22 cellular contexts compared by ENCODE assay signal in the genomic region with DNA sequence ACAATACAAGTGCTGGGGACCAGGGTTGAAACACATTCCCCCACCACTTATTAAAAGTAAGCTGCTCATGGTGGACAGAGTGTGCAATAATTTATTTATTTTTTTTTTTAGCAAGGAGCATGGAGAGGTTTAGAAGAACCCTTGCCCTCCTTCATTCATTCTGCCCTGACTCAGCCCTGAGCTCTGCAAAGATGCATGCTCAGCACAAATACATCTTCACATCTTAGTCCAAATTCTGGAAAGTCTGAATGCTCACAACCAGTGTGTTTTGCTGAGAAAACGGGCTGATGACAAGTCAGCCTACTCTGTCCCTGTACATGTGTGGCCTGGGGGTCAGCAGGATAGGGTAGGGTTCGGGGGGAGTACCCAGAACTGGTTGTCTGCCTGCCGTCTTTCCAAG.
A peak's percentile ranks its signal among the peaks of the same experiment; 100 is the strongest.
DNase-seq lines count a peak whose midpoint lies in the region; ATAC-seq, FAIRE-seq and TF ChIP-seq lines count a peak whose summit lies in the region.
"Had no signal": no experiment of that assay in that cellular context is flagged by ENCODE, and none has a peak within 500 bp of the region (broad histone marks: within the 10 kb centered on the region; RNA-seq: fewer than 3 reads in every experiment).

No MANE protein-coding gene starts in this region.

- H3K4ac ChIP-seq in H9 (ENCODE audit: low read depth, low read length) = no peak overlapping the region

- no peak for TF ChIP-seq RAD21 in K562 (CRISPR knock-in tag; conservative IDR thresholded peaks at IDR 0.05 in 1 of 2, IDR thresholded peaks at IDR 0.05 in 1 of 2)
- no peak for TF ChIP-seq RAD21 in HepG2 (CRISPR knock-in tag; IDR thresholded peaks at IDR 0.05)
- no peak for TF ChIP-seq RAD21 in SK-N-SH (IDR thresholded peaks at IDR 0.05; ENCODE audit: low read length)

- H4K5ac ChIP-seq in H9 (ENCODE audit: insufficient read length, low read depth, low read length) = no peak overlapping the region

- peaks cover 7 to 11% of the 10 kb centered on the region in 2 experiments for H3K4me1 Mint-ChIP-seq in H9
- H3K4me1 Mint-ChIP-seq: CD4-positive, CD25-positive, alpha-beta regulatory T cell had no signal

- no CpG with 5 or more reads among the region's 3 CpGs for WGBS in H9 (ENCODE audit: extremely low coverage, insufficient read length, low lambda C conversion rate)
- WGBS in K562 (ENCODE audit: insufficient coverage, low coverage, missing lambda C conversion rate) = 86% methylated on average over 3 of the region's 3 CpGs
- 12% methylated on average over 3 of the region's 3 CpGs for WGBS in HepG2 (ENCODE audit: low lambda C conversion rate)
- 46% methylated on average over 3 of the region's 3 CpGs for WGBS in SK-N-SH (ENCODE audit: low lambda C conversion rate)

- no peaks in the 10 kb centered on the region for H3K23me2 ChIP-seq in H9 (ENCODE audit: insufficient read length, low read depth, low read length, poor library complexity, severe bottlenecking)

- H2AFZ ChIP-seq in H9 (ENCODE audit: low read length) (no peak overlapping the region), K562 (ENCODE audit: low read depth, low read length) (no peak overlapping the region), HepG2 (ENCODE audit: low read length) (no peak overlapping the region), SK-N-SH (ENCODE audit: low read depth) (no peak overlapping the region)

- no peak overlapping the region for H2BK20ac ChIP-seq in H9 (ENCODE audit: low read depth, low read length, poor library complexity, severe bottlenecking)

- H3K56ac ChIP-seq in H9 (ENCODE audit: insufficient read length, low read depth, low read length) = no peak overlapping the region

- BruUV-seq in K562 (replicated peaks; lab: Mats Ljungman, UMichigan) (no TSS peak), HepG2 (replicated peaks; lab: Mats Ljungman, UMichigan) (no TSS peak)

- H3K9me3 ChIP-seq in H9 (ENCODE audit: control insufficient read depth, low read depth, low read length) (no peaks in the 10 kb centered on the region), K562 (replicated peaks; ENCODE audit: control insufficient read depth, insufficient read depth, low read depth, low read length) (no peaks in the 10 kb centered on the region), HepG2 (ENCODE audit: low read length) (no peaks in the 10 kb centered on the region), SK-N-SH (no peaks in the 10 kb centered on the region)
- H3K9me3 ChIP-seq in effector memory CD4-positive, alpha-beta T cell (ENCODE audit: control insufficient read depth, low read length) = no peaks in the 10 kb centered on the region
- H3K9me3 ChIP-seq: Caco-2 had no signal

- H3K9ac ChIP-seq in H9 (ENCODE audit: extremely low read depth, insufficient read length, low read length) (no peak overlapping the region), K562 (ENCODE audit: insufficient read depth in 1 of 2, low read depth in 2 of 2, low read length in 2 of 2) (no peak overlapping the region), HepG2 (ENCODE audit: insufficient read depth, low read depth, low read length) (no peak overlapping the region), SK-N-SH (no peak overlapping the region)

- no peak overlapping the region for H3K27ac Mint-ChIP-seq in H9
- H3K27ac Mint-ChIP-seq: CD4-positive, CD25-positive, alpha-beta regulatory T cell; CD8-positive, alpha-beta T cell had no signal

- H3K27me3 Mint-ChIP-seq in H9 (ENCODE audit: low read depth) = no peaks in the 10 kb centered on the region

- no peak overlapping the region for H2BK5ac ChIP-seq in H9 (ENCODE audit: insufficient read length, low read length)

- H3K79me2 ChIP-seq in H9 (ENCODE audit: insufficient read depth, low read length) = no peaks in the 10 kb centered on the region
- no peaks in the 10 kb centered on the region for H3K79me2 ChIP-seq in K562 (ENCODE audit: control insufficient read depth, insufficient read depth, low read length)
- no peaks in the 10 kb centered on the region for H3K79me2 ChIP-seq in HepG2 (ENCODE audit: insufficient read depth, low read length)
- H3K79me2 ChIP-seq in SK-N-SH (ENCODE audit: insufficient read depth) = no peaks in the 10 kb centered on the region

- no peak overlapping the region for H3T11ph ChIP-seq in H9 (ENCODE audit: low read length)

- H3K4me2 ChIP-seq in H9 (ENCODE audit: insufficient read depth, insufficient read length, low read length) (no peak overlapping the region), K562 (ENCODE audit: insufficient read depth, low read length) (no peak overlapping the region), HepG2 (ENCODE audit: low read depth, low read length) (no peak overlapping the region), SK-N-SH (no peak overlapping the region)

- H3K36me3 Mint-ChIP-seq in H9 (ENCODE audit: insufficient read depth in 1 of 3, low read depth in 3 of 3) = peaks cover 61 to 89% (median 70%) of the 10 kb centered on the region in 3 experiments; a peak in 6 of 7 replicates
- H3K36me3 Mint-ChIP-seq: CD4-positive, CD25-positive, alpha-beta regulatory T cell had no signal

- POLR2A ChIA-PET in K562 (lab: Yijun Ruan, JAX) (interaction anchor here (0.8 kb wide), 1 partner anchor 18 kb away, joined by 3 read pairs; no protein-coding TSS in a partner anchor), HepG2 (lab: Yijun Ruan, JAX) (no interaction called here), SK-N-SH (lab: Yijun Ruan, JAX) (no interaction called here)

- no peak overlapping the region for H2BK15ac ChIP-seq in H9 (ENCODE audit: low read depth, low read length)

- DNase-seq in activated CD4-positive, CD25-positive, alpha-beta regulatory T cell treated with anti-CD3 and anti-CD28 coated beads, Interleukin-2, amount 50 U/mL, for 72 hours = peak; percentile 17
- DNase-seq in activated CD4-positive, CD25-positive, alpha-beta regulatory T cell (lab: John Stamatoyannopoulos, UW) = no peak
- DNase-seq in H9 (peak; percentile 9), K562 (ENCODE audit: extremely low read depth in 1 of 4, low spot score in 3 of 4) (no peak), HepG2 (ENCODE audit: low spot score) (no peak), Kasumi-1 (lab: John Stamatoyannopoulos, UW) (no peak), SK-N-SH (no peak)
- no peak for DNase-seq in effector memory CD4-positive, alpha-beta T cell
- DNase-seq: ACHN; C1 segment of cervical spinal cord; Caco-2; CD4-positive, CD25-positive, alpha-beta regulatory T cell; DMS153; DND-41; GOT3; HCEC 1CT had no signal

- H4K8ac ChIP-seq in H9 (replicated peaks; ENCODE audit: insufficient read length, low read depth, low read length) = no peak overlapping the region

- intact Hi-C loops in K562 (cut with micrococcal nuclease) = no loop called here
- intact Hi-C loops in HepG2 (cut with micrococcal nuclease; ENCODE audit: unreplicated experiment) = no loop called here

- H4K20me1 ChIP-seq in H9 (ENCODE audit: control insufficient read depth, insufficient read depth, insufficient read length) (peaks cover 2% of the 10 kb centered on the region), K562 (replicated peaks; ENCODE audit: control insufficient read depth, insufficient read depth, low read length) (no peaks in the 10 kb centered on the region), HepG2 (ENCODE audit: insufficient read depth, low read length) (no peaks in the 10 kb centered on the region), SK-N-SH (ENCODE audit: insufficient read depth) (no peaks in the 10 kb centered on the region)

- no peaks in the 10 kb centered on the region for H3K9me3 Mint-ChIP-seq in H9
- H3K9me3 Mint-ChIP-seq: CD4-positive, CD25-positive, alpha-beta regulatory T cell; CD8-positive, alpha-beta T cell had no signal

- H3K36me3 ChIP-seq in K562 (ENCODE audit: control insufficient read depth, insufficient read depth, low read length) (peaks cover 61% of the 10 kb centered on the region), HepG2 (replicated peaks in 1 of 2; ENCODE audit: control insufficient read depth in 1 of 2, insufficient read depth in 2 of 2, low read length in 2 of 2) (no peaks in the 10 kb centered on the region), SK-N-SH (replicated peaks in 1 of 2; ENCODE audit: control insufficient read depth in 1 of 2, insufficient read depth in 2 of 2, low read length in 1 of 2) (no peaks in the 10 kb centered on the region)
- H3K36me3 ChIP-seq in effector memory CD4-positive, alpha-beta T cell (ENCODE audit: control insufficient read depth, insufficient read depth, low read length) = no peaks in the 10 kb centered on the region

- ATAC-seq in K562 (no peak), HepG2 (no peak)
- ATAC-seq: CD8-positive, alpha-beta T cell had no signal

- H3K79me1 ChIP-seq in H9 (ENCODE audit: insufficient read depth, low read depth, low read length, poor library complexity, severe bottlenecking) = no peaks in the 10 kb centered on the region

- no peaks in the 10 kb centered on the region for H3K9me2 ChIP-seq in SK-N-SH

- no peaks in the 10 kb centered on the region for H3F3A ChIP-seq in SK-N-SH (replicated peaks; ENCODE audit: insufficient read depth)

- H3K4me3 Mint-ChIP-seq in H9 = no peak overlapping the region
- H3K4me3 Mint-ChIP-seq: CD4-positive, CD25-positive, alpha-beta regulatory T cell; CD8-positive, alpha-beta T cell had no signal

- H3K18ac ChIP-seq in H9 (ENCODE audit: insufficient read length, low read depth, low read length) = no peak overlapping the region

- H4K91ac ChIP-seq in H9 (ENCODE audit: insufficient read length, low read depth, low read length) = no peak overlapping the region

- H2BK12ac ChIP-seq in H9 (ENCODE audit: insufficient read length, low read depth, low read length) = no peak overlapping the region

- in situ Hi-C loops in K562 (cut with MboI) = no loop called here
- in situ Hi-C loops in HepG2 (cut with HindIII; ENCODE audit: extremely low pct_ligation_motif_present, low pct_unique_long_range_greater_than_20kb) = no loop called here

- no peak for TF ChIP-seq POLR2A in K562 (conservative IDR thresholded peaks at IDR 0.05)
- TF ChIP-seq POLR2A in HepG2 (IDR thresholded peaks at IDR 0.05; ENCODE audit: insufficient read depth in 1 of 2, low read depth in 2 of 2, low read length in 2 of 2) = no peak

- H3K4me1 ChIP-seq in H9 (ENCODE audit: insufficient read depth, low read length) = peaks cover 5% of the 10 kb centered on the region; the same call in 1 of the 2 replicates
- H3K4me1 ChIP-seq in K562 (replicated peaks in 1 of 2; ENCODE audit: control insufficient read depth in 2 of 2, insufficient read depth in 2 of 2, low read length in 2 of 2) = peaks cover 22 to 26% of the 10 kb centered on the region in 2 experiments
- H3K4me1 ChIP-seq in HepG2 (ENCODE audit: insufficient read depth, low read length) = peaks cover 4% of the 10 kb centered on the region; the same call in 1 of the 2 replicates
- H3K4me1 ChIP-seq in effector memory CD4-positive, alpha-beta T cell (ENCODE audit: control insufficient read depth, insufficient read depth, low read length, poor library complexity, severe bottlenecking) = no peaks in the 10 kb centered on the region
- H3K4me1 ChIP-seq in SK-N-SH (ENCODE audit: control insufficient read depth in 1 of 2, insufficient read depth in 2 of 2, low read depth in 1 of 2, low read length in 1 of 2) = peaks cover 0 to 2% of the 10 kb centered on the region in 2 experiments; a peak in 2 of 4 replicates
- H3K4me1 ChIP-seq: Caco-2 had no signal

- TF ChIP-seq EP300 in K562 (IDR thresholded peaks at IDR 0.05; ENCODE audit: low read length) (no peak), HepG2 (IDR thresholded peaks at IDR 0.05; ENCODE audit: low read depth in 2 of 2, low read length in 2 of 2) (no peak), HepG2 (CRISPR knock-in tag; IDR thresholded peaks at IDR 0.05; ENCODE audit: borderline replicate concordance) (no peak), SK-N-SH (IDR thresholded peaks at IDR 0.05; ENCODE audit: borderline replicate concordance in 1 of 2, low read depth in 1 of 2, low read length in 1 of 2) (no peak)

- no peak overlapping the region for H2BK120ac ChIP-seq in H9 (ENCODE audit: low read depth, low read length, poor library complexity, severe bottlenecking)

- no peak overlapping the region for H3K14ac ChIP-seq in H9 (ENCODE audit: insufficient read depth, low read length)

- H3K27ac ChIP-seq in H9 (ENCODE audit: insufficient read length, low read depth, low read length) = no peak overlapping the region
- no peak overlapping the region for H3K27ac ChIP-seq in K562 (ENCODE audit: extremely low read depth, low read depth, low read length)
- no peak overlapping the region for H3K27ac ChIP-seq in HepG2 (ENCODE audit: extremely low read length, insufficient read depth, low read length)
- H3K27ac ChIP-seq in effector memory CD4-positive, alpha-beta T cell (ENCODE audit: insufficient read depth, low read length, poor library complexity, severe bottlenecking) = no peak overlapping the region
- no peak overlapping the region for H3K27ac ChIP-seq in SK-N-SH (ENCODE audit: low read depth in 2 of 2, low read length in 1 of 2)
- H3K27ac ChIP-seq: 22Rv1 had no signal

- no peak overlapping the region for H2AK5ac ChIP-seq in H9 (ENCODE audit: insufficient read length, low read length)

- H3K23ac ChIP-seq in H9 (ENCODE audit: insufficient read length, low read depth, low read length) = no peak overlapping the region

- H3K9me1 ChIP-seq in K562 (ENCODE audit: control insufficient read depth, insufficient read depth, low read length) = peaks cover 9% of the 10 kb centered on the region

- H3K4me3 ChIP-seq in K562 = no peak overlapping the region
- no peak overlapping the region for H3K4me3 ChIP-seq in HepG2 (replicated peaks in 1 of 3; ENCODE audit: insufficient read depth in 1 of 3, low read depth in 2 of 3, low read length in 3 of 3)
- no peak overlapping the region for H3K4me3 ChIP-seq in effector memory CD4-positive, alpha-beta T cell (ENCODE audit: insufficient read depth, low read depth, low read length, poor library complexity, severe bottlenecking)
- H3K4me3 ChIP-seq in SK-N-SH (ENCODE audit: low read depth in 2 of 2, low read length in 1 of 2) = no peak overlapping the region

- no peaks in the 10 kb centered on the region for H3K27me3 ChIP-seq in H9 (ENCODE audit: insufficient read depth, low read length)
- no peaks in the 10 kb centered on the region for H3K27me3 ChIP-seq in K562 (ENCODE audit: control insufficient read depth in 2 of 2, insufficient read depth in 2 of 2, low read length in 2 of 2)
- peaks cover 6 to 62% of the 10 kb centered on the region in 2 experiments; a peak in 3 of 5 replicates for H3K27me3 ChIP-seq in HepG2 (ENCODE audit: control insufficient read depth in 1 of 2, insufficient read depth in 2 of 2, low read length in 2 of 2)
- H3K27me3 ChIP-seq in effector memory CD4-positive, alpha-beta T cell (replicated peaks; ENCODE audit: control insufficient read depth, insufficient read depth, low read length, poor library complexity, severe bottlenecking) = no peaks in the 10 kb centered on the region
- H3K27me3 ChIP-seq in SK-N-SH (ENCODE audit: insufficient read depth) = no peaks in the 10 kb centered on the region; the same call in 1 of the 2 replicates

- TF ChIP-seq CTCF in H9 (conservative IDR thresholded peaks at IDR 0.05) = no peak
- TF ChIP-seq CTCF in K562 (IDR thresholded peaks at IDR 0.05 in 2 of 3, conservative IDR thresholded peaks at IDR 0.05 in 1 of 3; ENCODE audit: insufficient read depth in 2 of 3, low read depth in 1 of 3, low read length in 3 of 3) = no peak
- TF ChIP-seq CTCF in HepG2 (CRISPR knock-in tag; IDR thresholded peaks at IDR 0.05) = no peak
- no peak for TF ChIP-seq CTCF in SK-N-SH (IDR thresholded peaks at IDR 0.05)

- CTCF ChIA-PET in K562 (lab: Yijun Ruan, JAX; ENCODE audit: low intra/inter-chr PET ratio) = no interaction called here
- CTCF ChIA-PET in HepG2 (lab: Yijun Ruan, JAX; ENCODE audit: low intra/inter-chr PET ratio, low total read pairs) = no interaction called here
- CTCF ChIA-PET in SK-N-SH (lab: Yijun Ruan, JAX) = interaction anchor here (1.0 kb wide), 1 partner anchor 74 kb away, joined by 4 read pairs; no protein-coding TSS in a partner anchor

- no peak for FAIRE-seq in K562 (lab: Jason Lieb, UNC)
- FAIRE-seq in HepG2 (lab: Jason Lieb, UNC) = no peak
- FAIRE-seq: A204.1, G401.6, GM12892, H54 had no signal

Comparison
In these comparisons a context has a peak if more than half of its experiments do, and no peak if none do; other contexts are left out.
1. DNase-seq: peak in activated CD4-positive, CD25-positive, alpha-beta regulatory T cell treated with anti-CD3 and anti-CD28 coated beads, Interleukin-2, amount 50 U/mL, for 72 hours (single experiment) and H9 (single experiment); none in activated CD4-positive, CD25-positive, alpha-beta regulatory T cell (0 of 4), K562 (0 of 4), HepG2 (single experiment), Kasumi-1 (0 of 2), effector memory CD4-positive, alpha-beta T cell (0 of 3) and SK-N-SH (single experiment).